In genomic region chr20:21583486-21584168, GRCh38 we compare ENCODE assay signal across 1 cellular context.
TF ChIP-seq lines count a peak whose summit lies in the region.

No MANE protein-coding gene starts in this region.

TF ChIP-seq in HepG2, 621 proteins besides CTCF, POLR2A, EP300 and RAD21 (continued from another document):
- TF ChIP-seq SSRP1 (CRISPR knock-in tag; IDR thresholded peaks at IDR 0.05), result no peak
- TF ChIP-seq CBX2 (IDR thresholded peaks at IDR 0.05; ENCODE audit: low read depth, low read length), result 0 out of 2 replicates have a peak, but pooled peaks have one; percentile 27
- no peak for TF ChIP-seq CBX2 (CRISPR knock-in tag; IDR thresholded peaks at IDR 0.05; ENCODE audit: low read depth)
- TF ChIP-seq KLF15 (CRISPR knock-in tag; IDR thresholded peaks at IDR 0.05; ENCODE audit: borderline replicate concordance), result no peak
